8 cellular contexts compared by ENCODE assay signal in the genomic region with DNA sequence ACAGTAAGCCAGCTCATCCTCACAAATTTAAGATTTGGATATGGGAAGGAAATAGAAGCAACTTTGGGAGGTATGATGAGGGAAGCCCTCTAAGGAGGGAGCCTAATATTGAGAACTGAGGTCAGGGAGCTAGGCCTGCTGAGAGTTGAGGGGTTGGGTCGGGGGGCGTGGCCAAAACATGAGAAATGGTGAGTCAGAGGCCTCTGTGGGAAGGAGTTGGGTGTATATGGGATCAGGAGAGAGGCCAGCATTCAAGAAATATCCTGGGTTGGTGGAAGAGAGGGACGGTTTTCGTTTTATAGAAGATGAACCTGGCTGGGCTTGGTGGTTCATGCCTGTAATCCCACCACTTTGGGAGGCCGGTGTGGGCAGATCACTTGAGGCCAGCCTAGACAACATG. TPM values are rescaled to one million over a fixed set of nuclear protein-coding genes. Genes with fewer than 3 reads are reported as not detected.
A peak's percentile ranks its signal among the peaks of the same experiment; 100 is the strongest.
DNase-seq lines count a peak whose midpoint lies in the region; TF ChIP-seq lines count a peak whose summit lies in the region.

No MANE protein-coding gene starts in this region.

- no peak overlapping the region for H3K4me3 ChIP-seq in choroid plexus epithelial cell (ENCODE audit: low read depth, low read length)

- DNase-seq in ELR (ENCODE audit: low read depth) (peak; percentile 91), NCI-H226 (peak; percentile 84), choroid plexus epithelial cell (ENCODE audit: low read depth) (peak; percentile 89), renal cortical epithelial cell (ENCODE audit: low read depth) (peak; percentile 74), D341Med (ENCODE audit: low spot score) (no peak), cerebellar cortex (ENCODE audit: low spot score) (no peak), Kasumi-1 (lab: John Stamatoyannopoulos, UW) (no peak), NCI-H1092 treated with DMSO at 0.1 percent for 48 hours (lab: John Stamatoyannopoulos, UW) (no peak)

- TF ChIP-seq CTCF in choroid plexus epithelial cell (conservative IDR thresholded peaks at IDR 0.05; ENCODE audit: low read depth, low read length): no peak

RNA-seq across cellular contexts. Expression of gene CLEC16A, which starts 48.4 kb away (rescaled TPM):
- total RNA-seq in renal cortical epithelial cell: 13.2 and 48.3 TPM in 2 replicates

RNA-seq across cellular contexts. Expression of gene DEXI, which starts 50.5 kb away (rescaled TPM):
- 29.2 and 47.1 TPM in 2 replicates for total RNA-seq in renal cortical epithelial cell

Comparison
In these comparisons a context has a peak if more than half of its experiments do, and no peak if none do; other contexts are left out.
1. DNase-seq: peak in ELR (single experiment), NCI-H226 (single experiment), choroid plexus epithelial cell (single experiment) and renal cortical epithelial cell (single experiment); none in D341Med (single experiment), cerebellar cortex (single experiment), Kasumi-1 (0 of 2) and NCI-H1092 treated with DMSO at 0.1 percent for 48 hours (single experiment).